ENCODE assay signal across 15 cellular contexts in the genomic region with DNA sequence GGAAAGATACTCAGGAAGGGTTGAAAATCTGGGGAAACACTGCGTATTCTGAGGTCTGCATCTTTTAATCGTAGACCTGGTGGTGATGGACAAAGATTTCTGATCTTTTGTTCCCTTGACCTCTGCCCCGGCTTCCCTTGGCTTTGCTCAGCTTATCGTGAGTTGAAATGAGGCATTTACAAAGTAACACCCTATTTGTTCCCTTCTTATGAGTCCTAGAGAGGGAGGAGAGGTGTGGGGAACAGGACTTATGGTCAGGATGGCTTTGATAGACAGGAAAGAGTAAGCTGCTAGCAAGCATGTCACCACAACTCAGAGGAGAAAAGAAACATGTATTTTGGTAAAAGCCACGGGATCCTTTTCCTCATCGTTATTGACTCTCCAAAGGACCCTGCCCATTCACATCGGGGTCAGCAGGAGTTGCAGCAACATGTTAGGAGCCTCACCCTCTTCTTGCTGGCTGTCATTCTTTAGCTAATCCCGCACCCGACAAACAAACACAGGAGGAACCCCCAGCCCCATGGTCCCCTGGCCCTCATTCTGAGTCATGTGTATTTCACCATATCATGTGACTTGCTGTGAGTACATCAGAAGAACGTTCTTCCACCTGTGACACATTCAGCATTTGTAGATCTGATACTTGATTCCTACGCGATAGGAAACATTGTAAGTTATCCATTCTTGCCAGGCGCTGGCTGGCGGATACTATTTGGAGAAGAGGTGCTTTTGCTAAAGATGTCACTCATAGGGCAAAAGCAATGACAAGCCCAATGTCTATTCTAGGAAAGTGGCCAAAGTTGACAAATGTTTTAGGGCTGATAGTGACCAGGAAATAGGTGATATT.
A peak's percentile ranks its signal among the peaks of the same experiment; 100 is the strongest.
DNase-seq lines count a peak whose midpoint lies in the region; ATAC-seq and TF ChIP-seq lines count a peak whose summit lies in the region.
"Had no signal": no experiment of that assay in that cellular context is flagged by ENCODE, and none has a peak within 500 bp of the region (broad histone marks: within the 10 kb centered on the region; RNA-seq: fewer than 3 reads in every experiment).

No MANE protein-coding gene starts in this region.

- H3K9me3 Mint-ChIP-seq in type B pancreatic cell, result peaks cover 7% of the 10 kb centered on the region
- no peaks in the 10 kb centered on the region for H3K9me3 Mint-ChIP-seq in neural progenitor cell

- H3K4me1 Mint-ChIP-seq in type B pancreatic cell (ENCODE audit: unreplicated experiment) (peaks cover 18% of the 10 kb centered on the region), neural progenitor cell (peaks cover 17% of the 10 kb centered on the region)

- H3K4me3 ChIP-seq in left ventricle myocardium inferior, result no peak overlapping the region
- H3K4me3 ChIP-seq in Panc1 (ENCODE audit: low read depth in 2 of 2, low read length in 2 of 2), result no peak overlapping the region
- H3K4me3 ChIP-seq in epithelial cell of esophagus (ENCODE audit: low read length), result no peak overlapping the region
- no peak overlapping the region for H3K4me3 ChIP-seq in neural progenitor cell
- H3K4me3 ChIP-seq: coronary artery had no signal

- POLR2A ChIA-PET in Panc1 (lab: Charles Lee), result no interaction called here

- H3K27me3 Mint-ChIP-seq in type B pancreatic cell (no peaks in the 10 kb centered on the region), neural progenitor cell (ENCODE audit: insufficient read depth, low read depth) (peaks cover 5% of the 10 kb centered on the region)

- CTCF ChIA-PET in Panc1 (lab: Charles Lee), result no interaction called here

- H3K27me3 ChIP-seq in left ventricle myocardium inferior (ENCODE audit: low read depth), result no peaks in the 10 kb centered on the region
- H3K27me3 ChIP-seq in Panc1 (ENCODE audit: control insufficient read depth, insufficient read depth, low read length), result no peaks in the 10 kb centered on the region
- no peaks in the 10 kb centered on the region for H3K27me3 ChIP-seq in neural progenitor cell

- TF ChIP-seq CTCF in left ventricle myocardium inferior (IDR thresholded peaks at IDR 0.05; ENCODE audit: borderline replicate concordance) (no peak), Panc1 (IDR thresholded peaks at IDR 0.05) (no peak), epithelial cell of esophagus (IDR thresholded peaks at IDR 0.05; ENCODE audit: insufficient read depth, low read depth, low read length, missing control alignments) (no peak), type B pancreatic cell (conservative IDR thresholded peaks at IDR 0.05) (no peak), neural progenitor cell (IDR thresholded peaks at IDR 0.05) (no peak)

- peaks cover 31% of the 10 kb centered on the region for H3K36me3 Mint-ChIP-seq in type B pancreatic cell
- H3K36me3 Mint-ChIP-seq in neural progenitor cell, result peaks cover 2% of the 10 kb centered on the region

- H3K27ac ChIP-seq in left ventricle myocardium inferior (replicated peaks) (no peak overlapping the region), Panc1 (ENCODE audit: low read length) (peak overlapping the region; percentile 55; the same call in 1 of the 2 replicates), neural progenitor cell (no peak overlapping the region)

- ATAC-seq in left ventricle myocardium superior (peak; percentile 21), Panc1 (no peak), HG03139 (IDR thresholded peaks at IDR 0.05; ENCODE audit: unreplicated experiment) (no peak)

- no peak overlapping the region for H3K9ac ChIP-seq in neural progenitor cell

- BruUV-seq in Panc1 (replicated peaks; lab: Mats Ljungman, UMichigan), result no TSS peak

- H3K4me1 ChIP-seq in left ventricle myocardium inferior (peaks cover 49% of the 10 kb centered on the region), Panc1 (ENCODE audit: control insufficient read depth, insufficient read depth, low read length) (peaks cover 42% of the 10 kb centered on the region), neural progenitor cell (peaks cover 9% of the 10 kb centered on the region)

- H3F3A ChIP-seq in neural progenitor cell (ENCODE audit: low read depth), result no peaks in the 10 kb centered on the region

- H3K4me3 Mint-ChIP-seq in type B pancreatic cell (no peak overlapping the region), neural progenitor cell (no peak overlapping the region)
- H3K4me3 Mint-ChIP-seq: mesothelial cell of epicardium had no signal

- H3K9me3 ChIP-seq in left ventricle myocardium inferior (replicated peaks), result no peaks in the 10 kb centered on the region
- H3K9me3 ChIP-seq in Panc1 (ENCODE audit: control insufficient read depth, insufficient read depth, low read depth, low read length), result no peaks in the 10 kb centered on the region
- H3K9me3 ChIP-seq in neural progenitor cell (ENCODE audit: low read depth), result no peaks in the 10 kb centered on the region

- H3K27ac Mint-ChIP-seq in type B pancreatic cell, result peak overlapping the region; percentile 71
- no peak overlapping the region for H3K27ac Mint-ChIP-seq in neural progenitor cell
- H3K27ac Mint-ChIP-seq: mesothelial cell of epicardium had no signal

- no peak overlapping the region for H3K4me2 ChIP-seq in neural progenitor cell

- DNase-seq in left ventricle myocardium superior, result no peak
- DNase-seq in left ventricle myocardium inferior, result no peak
- no peak for DNase-seq in Panc1 (ENCODE audit: low read depth, low spot score)
- DNase-seq in epithelial cell of esophagus (ENCODE audit: low read depth), result peak; percentile 59
- no peak for DNase-seq in type B pancreatic cell (ENCODE audit: extremely low spot score, unreplicated experiment)
- DNase-seq in neural progenitor cell (ENCODE audit: low spot score), result no peak
- DNase-seq: activated CD8-positive, alpha-beta memory T cell treated with anti-CD3 and anti-CD28 coated beads, Interleukin-2, amount 50 U/mL, for 4 hours; anterior cingulate cortex; NCI-H1092; NCI-H226; small intestine; stimulated activated naive CD4-positive, alpha-beta T cell treated with Interleukin-2 at 50 U/mL for 16 hours had no signal

- no peaks in the 10 kb centered on the region for H4K20me1 ChIP-seq in neural progenitor cell (ENCODE audit: low read depth)

- no peak overlapping the region for H2AFZ ChIP-seq in neural progenitor cell (replicated peaks)

- H3K79me2 ChIP-seq in neural progenitor cell (ENCODE audit: low read depth), result no peaks in the 10 kb centered on the region

- H3K36me3 ChIP-seq in left ventricle myocardium inferior (no peaks in the 10 kb centered on the region), Panc1 (ENCODE audit: control insufficient read depth, insufficient read depth, low read length) (0 out of 2 replicates have a peak, but pooled peaks cover 2% of the 10 kb centered on the region), neural progenitor cell (no peaks in the 10 kb centered on the region)

- in situ Hi-C loops in Panc1 (cut with HindIII; ENCODE audit: low pct_unique_long_range_greater_than_20kb, low sequenced_read_pairs), result no loop called here

- intact Hi-C loops in left ventricle myocardium superior (cut with micrococcal nuclease) (no loop called here), left ventricle myocardium inferior (cut with micrococcal nuclease) (no loop called here), Panc1 (cut with micrococcal nuclease; ENCODE audit: unreplicated experiment) (no loop called here)
